ENCODE assay signal across 9 cellular contexts in genomic region chr18:8800445-8800844, GRCh38.
DNase-seq lines count a peak whose midpoint lies in the region; ATAC-seq and TF ChIP-seq lines count a peak whose summit lies in the region.
"Had no signal": no experiment of that assay in that cellular context is flagged by ENCODE, and none has a peak within 500 bp of the region (broad histone marks: within the 10 kb centered on the region; RNA-seq: fewer than 3 reads in every experiment).

No MANE protein-coding gene starts in this region.

- peak; percentile 99 for DNase-seq in GM04503 (ENCODE audit: low read depth)
- peak; percentile 83 for DNase-seq in fibroblast of the conjunctiva (ENCODE audit: low read depth)
- peak; percentile 100 for DNase-seq in renal cortical epithelial cell (ENCODE audit: low read depth)
- no peak for DNase-seq in activated T-cell treated with anti-CD3 and anti-CD28 coated beads for 4 hours
- DNase-seq in activated effector memory CD4-positive, alpha-beta T cell treated with anti-CD3 and anti-CD28 coated beads, Interleukin-2, amount 50 U/mL, for 16 hours = no peak
- no peak for DNase-seq in DMS79 treated with DMSO at 0.1 percent for 48 hours (lab: John Stamatoyannopoulos, UW)
- DNase-seq in SIG-M5 (lab: John Stamatoyannopoulos, UW) = no peak
- DNase-seq: mucosa of descending colon had no signal

- peak; percentile 90 for ATAC-seq in SK-N-SH treated with all-trans-retinoic acid at 6 μM for 48 hours
- ATAC-seq: mucosa of descending colon had no signal

TF ChIP-seq in SK-N-SH treated with all-trans-retinoic acid at 6 μM for 48 hours, 23 proteins besides CTCF, POLR2A, EP300 and RAD21:
- TF ChIP-seq ZFP30 (CRISPR knock-in tag; IDR thresholded peaks at IDR 0.05) (no peak), ESRRG (CRISPR knock-in tag; IDR thresholded peaks at IDR 0.05) (no peak), ZFP3 (CRISPR knock-in tag; IDR thresholded peaks at IDR 0.05) (no peak), TSHZ2 (CRISPR knock-in tag; IDR thresholded peaks at IDR 0.05) (no peak), GLIS3 (CRISPR knock-in tag; IDR thresholded peaks at IDR 0.05) (no peak), ISL1 (CRISPR knock-in tag; IDR thresholded peaks at IDR 0.05) (peak; percentile 61), ZNF565 (CRISPR knock-in tag; conservative IDR thresholded peaks at IDR 0.05; ENCODE audit: low read depth) (no peak), ZC3H10 (CRISPR knock-in tag; IDR thresholded peaks at IDR 0.05) (no peak), PPARA (CRISPR knock-in tag; IDR thresholded peaks at IDR 0.05; ENCODE audit: borderline replicate concordance) (no peak), POU6F1 (CRISPR knock-in tag; IDR thresholded peaks at IDR 0.05; ENCODE audit: borderline replicate concordance, low read depth) (no peak), TCF4 (CRISPR knock-in tag; IDR thresholded peaks at IDR 0.05; ENCODE audit: borderline replicate concordance) (no peak), SNAI2 (CRISPR knock-in tag; IDR thresholded peaks at IDR 0.05) (no peak), ZNF8 (CRISPR knock-in tag; IDR thresholded peaks at IDR 0.05) (no peak), BACH2 (CRISPR knock-in tag; IDR thresholded peaks at IDR 0.05; ENCODE audit: borderline replicate concordance) (no peak), ZNF70 (CRISPR knock-in tag; IDR thresholded peaks at IDR 0.05) (no peak), RARB (CRISPR knock-in tag; IDR thresholded peaks at IDR 0.05) (no peak), CSDC2 (CRISPR knock-in tag; IDR thresholded peaks at IDR 0.05) (peak; percentile 72; the same call in 1 of the 2 replicates), OSR1 (CRISPR knock-in tag; IDR thresholded peaks at IDR 0.05) (peak; percentile 39; the same call in 1 of the 2 replicates)

Comparison
In these comparisons a context has a peak if more than half of its experiments do, and no peak if none do; other contexts are left out.
1. DNase-seq: peak in GM04503 (single experiment), fibroblast of the conjunctiva (single experiment) and renal cortical epithelial cell (single experiment); none in activated T-cell treated with anti-CD3 and anti-CD28 coated beads for 4 hours (single experiment), activated effector memory CD4-positive, alpha-beta T cell treated with anti-CD3 and anti-CD28 coated beads, Interleukin-2, amount 50 U/mL, for 16 hours (single experiment), DMS79 treated with DMSO at 0.1 percent for 48 hours (single experiment) and SIG-M5 (single experiment).